Comparison of ENCODE assay signal across 8 cellular contexts in the genomic region with DNA sequence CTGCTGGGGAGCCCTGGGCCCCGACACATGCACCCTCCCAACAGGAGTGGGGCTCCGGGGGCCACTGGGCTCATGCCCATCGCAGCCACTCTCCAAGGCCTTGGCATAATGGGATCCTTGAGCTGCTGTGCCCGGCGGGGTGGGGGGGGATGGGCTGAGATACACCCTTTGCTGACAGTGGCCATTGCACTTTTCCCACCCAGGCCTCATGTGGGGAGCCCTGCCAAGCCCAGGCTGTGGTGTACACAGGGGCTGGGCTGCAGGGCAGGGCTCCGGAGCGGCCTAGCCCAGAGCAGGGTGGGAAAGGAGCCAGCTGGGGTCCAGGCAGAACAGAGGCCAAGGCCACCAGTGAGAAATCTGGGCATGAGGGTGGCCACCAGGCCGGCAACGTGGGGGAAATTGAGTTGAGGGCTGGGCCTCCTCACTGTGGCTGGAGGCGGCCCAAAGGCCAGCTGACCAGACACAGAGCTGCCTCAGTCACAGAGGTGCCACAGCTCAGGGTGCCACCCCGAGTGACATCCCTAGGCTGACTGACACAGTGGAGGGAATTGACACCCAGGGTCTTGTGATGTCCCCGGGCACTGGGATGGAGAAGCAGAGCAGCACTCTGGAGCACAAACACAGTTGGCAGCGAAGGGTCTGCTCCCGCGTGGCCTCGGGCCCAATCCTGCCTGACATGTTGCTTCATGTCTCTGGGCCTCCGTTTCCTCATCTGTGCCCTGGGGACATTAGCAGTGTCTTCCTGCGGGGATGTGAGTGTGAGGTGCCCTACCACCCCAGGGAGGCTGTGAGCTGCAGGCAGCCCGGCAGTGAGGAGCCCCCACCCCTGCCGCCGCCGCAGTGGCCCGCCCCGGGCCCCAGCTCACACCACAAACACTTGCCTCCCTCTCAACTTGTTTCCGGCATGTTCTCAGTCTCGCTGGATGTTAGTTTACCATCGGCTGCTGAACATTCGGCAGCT. TPM values are rescaled to one million over a fixed set of nuclear protein-coding genes. Genes with fewer than 3 reads are reported as not detected.
A peak's percentile ranks its signal among the peaks of the same experiment; 100 is the strongest.
DNase-seq lines count a peak whose midpoint lies in the region; ATAC-seq and TF ChIP-seq lines count a peak whose summit lies in the region.
"Had no signal": no experiment of that assay in that cellular context is flagged by ENCODE, and none has a peak within 500 bp of the region (broad histone marks: within the 10 kb centered on the region; RNA-seq: fewer than 3 reads in every experiment).

No MANE protein-coding gene starts in this region.

- H3K4me1 ChIP-seq in RWPE2 (ENCODE audit: insufficient read depth, poor library complexity, severe bottlenecking) (no peaks in the 10 kb centered on the region), mucosa of descending colon (ENCODE audit: low read depth) (no peaks in the 10 kb centered on the region)

- H3K4me3 ChIP-seq in RWPE2 (ENCODE audit: severe bottlenecking) (no peak overlapping the region), mucosa of descending colon (no peak overlapping the region)

- TF ChIP-seq CTCF in RWPE2 (IDR thresholded peaks at IDR 0.05; ENCODE audit: poor library complexity, severe bottlenecking) (no peak), mucosa of descending colon (IDR thresholded peaks at IDR 0.05) (no peak)

- H3K27ac Mint-ChIP-seq in activated naive CD4-positive, alpha-beta T cell treated with anti-CD3 and anti-CD28 coated beads for 36 hours: peak overlapping the region; percentile 36

- H3K27me3 ChIP-seq in RWPE2 (ENCODE audit: insufficient read depth, poor library complexity, severe bottlenecking): no peaks in the 10 kb centered on the region

- H3K27me3 Mint-ChIP-seq in activated naive CD4-positive, alpha-beta T cell treated with anti-CD3 and anti-CD28 coated beads for 36 hours (ENCODE audit: low read depth): no peaks in the 10 kb centered on the region

- CTCF ChIA-PET in activated naive CD4-positive, alpha-beta T cell treated with anti-CD3 and anti-CD28 coated beads for 36 hours (lab: Charles Lee): interaction anchor here (1.4 to 2.0 kb wide), 2 partner anchors 33 to 81 kb away, joined by 5 to 13 read pairs; no protein-coding TSS in a partner anchor

- no peaks in the 10 kb centered on the region for H3K9me3 Mint-ChIP-seq in activated naive CD4-positive, alpha-beta T cell treated with anti-CD3 and anti-CD28 coated beads for 36 hours

- DNase-seq in RWPE2 (ENCODE audit: low spot score) (no peak), mucosa of descending colon (no peak), HK-2 (ENCODE audit: unreplicated experiment) (no peak), NCI-H1092 treated with DMSO at 0.1 percent for 48 hours (lab: John Stamatoyannopoulos, UW) (no peak), mesenteric fat pad (ENCODE audit: low spot score) (no peak)
- peak; percentile 31 for DNase-seq in activated naive CD4-positive, alpha-beta T cell treated with anti-CD3 and anti-CD28 coated beads for 36 hours

- H3K27ac ChIP-seq in RWPE2 (ENCODE audit: poor library complexity, severe bottlenecking): no peak overlapping the region

- H3K4me3 Mint-ChIP-seq in activated naive CD4-positive, alpha-beta T cell treated with anti-CD3 and anti-CD28 coated beads for 36 hours: no peak overlapping the region

- intact Hi-C loops in activated naive CD4-positive, alpha-beta T cell treated with anti-CD3 and anti-CD28 coated beads for 36 hours (cut with micrococcal nuclease): loop anchor here (1.0 to 2.0 kb wide), 3 partner anchors 31 to 267 kb away; no protein-coding TSS in a partner anchor
- intact Hi-C loops in mucosa of descending colon (cut with DNase I, micrococcal nuclease): no loop called here

- H3K36me3 ChIP-seq in RWPE2 (ENCODE audit: low read depth) (peaks cover 9% of the 10 kb centered on the region; the same call in 1 of the 2 replicates), mucosa of descending colon (ENCODE audit: low read depth) (no peaks in the 10 kb centered on the region)

- H3K9me3 ChIP-seq in RWPE2 (ENCODE audit: severe bottlenecking) (no peaks in the 10 kb centered on the region), mucosa of descending colon (no peaks in the 10 kb centered on the region)
- H3K9me3 ChIP-seq: psoas muscle had no signal

- ATAC-seq in GM18868 (IDR thresholded peaks at IDR 0.05; ENCODE audit: unreplicated experiment): peak; percentile 34
- peak; percentile 20; the same call in 1 of the 3 replicates for ATAC-seq in RWPE2 (ENCODE audit: low read depth)
- peak; percentile 37 for ATAC-seq in mucosa of descending colon

- H3K36me3 Mint-ChIP-seq in activated naive CD4-positive, alpha-beta T cell treated with anti-CD3 and anti-CD28 coated beads for 36 hours (ENCODE audit: low read depth): no peaks in the 10 kb centered on the region

- H3K4me1 Mint-ChIP-seq in activated naive CD4-positive, alpha-beta T cell treated with anti-CD3 and anti-CD28 coated beads for 36 hours (ENCODE audit: low read depth): peaks cover 11% of the 10 kb centered on the region

RNA-seq across cellular contexts. Expression of gene RTN4R, which starts 30.4 kb away (rescaled TPM):
- 1 to 10 TPM; 2.1 to 2.5 TPM for total RNA-seq in activated naive CD4-positive, alpha-beta T cell treated with anti-CD3 and anti-CD28 coated beads for 36 hours
- total RNA-seq in mucosa of descending colon (1 to 10 TPM; 1.6 to 3.5 (median 2.5) TPM), mesenteric fat pad (0.55 TPM)
